ENCODE assay signal across 21 cellular contexts in the genomic region with DNA sequence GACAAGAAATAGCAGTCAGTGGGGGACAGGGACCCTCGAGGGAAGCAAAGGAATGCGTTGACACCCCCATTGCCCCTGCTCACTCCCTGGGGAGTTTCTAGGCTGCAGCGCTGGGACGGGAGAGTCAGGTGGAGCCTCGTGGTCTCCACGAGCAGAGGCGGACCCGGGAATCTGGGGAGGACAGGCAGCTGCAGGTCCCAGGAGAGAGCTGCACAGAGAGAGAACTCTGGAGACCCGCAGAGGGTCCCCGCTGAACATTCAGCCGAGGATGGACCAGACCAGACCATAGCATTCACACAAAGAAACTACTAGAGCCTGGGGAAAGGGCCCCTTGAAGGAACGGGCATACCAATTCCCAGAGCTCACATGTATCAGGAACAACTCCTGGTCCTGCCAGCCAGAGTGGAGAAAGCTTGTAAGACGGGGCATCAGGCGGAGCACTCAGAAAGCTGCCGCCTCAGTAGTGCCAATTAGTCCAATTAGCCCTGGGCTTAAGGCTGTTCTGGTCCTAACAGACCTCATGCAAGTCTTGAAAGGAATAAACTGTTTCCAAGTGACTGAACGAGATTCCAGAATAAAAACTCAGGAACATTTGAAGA.
"Had no signal": no experiment of that assay in that cellular context is flagged by ENCODE, and none has a peak within 500 bp of the region (broad histone marks: within the 10 kb centered on the region; RNA-seq: fewer than 3 reads in every experiment).

No MANE protein-coding gene starts in this region.

- ATAC-seq: foreskin keratinocyte; gastroesophageal sphincter; heart left ventricle; left lung; left ventricle myocardium superior; lower lobe of right lung; naive thymus-derived CD4-positive, alpha-beta T cell; natural killer cell had no signal

- H3K27me3 Mint-ChIP-seq: naive thymus-derived CD4-positive, alpha-beta T cell had no signal

- DNase-seq: colonic mucosa; dermis blood vessel endothelial cell; effector CD4-positive, alpha-beta T cell; effector memory CD4-positive, alpha-beta T cell; foreskin keratinocyte; heart left ventricle; hypothalamus; immature natural killer cell; islet precursor cell; kidney; kidney glomerular epithelial cell; left lung; left ventricle myocardium superior; lower lobe of right lung; mesenchymal stem cell; midbrain; naive thymus-derived CD4-positive, alpha-beta T cell; natural killer cell had no signal

- H3K27ac Mint-ChIP-seq: immature natural killer cell; naive thymus-derived CD4-positive, alpha-beta T cell; natural killer cell had no signal

- H3K4me3 Mint-ChIP-seq: immature natural killer cell; naive thymus-derived CD4-positive, alpha-beta T cell; natural killer cell had no signal

- H3K27me3 ChIP-seq: colonic mucosa, esophagus muscularis mucosa, foreskin keratinocyte, gastroesophageal sphincter, heart left ventricle, hepatocyte, left lung had no signal

- H3K4me3 ChIP-seq: colonic mucosa, esophagus muscularis mucosa, gastroesophageal sphincter, heart left ventricle, hepatocyte, left lung, lower lobe of right lung had no signal

- H3K27ac ChIP-seq: colonic mucosa, esophagus muscularis mucosa, foreskin keratinocyte, gastroesophageal sphincter, heart left ventricle, hepatocyte, left lung, lower lobe of right lung had no signal

- H3K4me1 Mint-ChIP-seq: immature natural killer cell; naive thymus-derived CD4-positive, alpha-beta T cell; natural killer cell had no signal
